In genomic region chr10:63866075-63866746, GRCh38 we compare ENCODE assay signal across 8 cellular contexts.
DNase-seq lines count a peak whose midpoint lies in the region; ATAC-seq and TF ChIP-seq lines count a peak whose summit lies in the region.
"Had no signal": no experiment of that assay in that cellular context is flagged by ENCODE, and none has a peak within 500 bp of the region (broad histone marks: within the 10 kb centered on the region; RNA-seq: fewer than 3 reads in every experiment).

No MANE protein-coding gene starts in this region.

- POLR2A ChIA-PET in GM10248 (lab: Yijun Ruan, JAX): no interaction called here

- H3K9me3 ChIP-seq in left ventricle myocardium inferior (replicated peaks): no peaks in the 10 kb centered on the region

- no peaks in the 10 kb centered on the region for H3K36me3 ChIP-seq in left ventricle myocardium inferior
- no peaks in the 10 kb centered on the region for H3K36me3 ChIP-seq in rectal smooth muscle tissue (ENCODE audit: control insufficient read depth, insufficient read depth, low read length)

- H3K9me3 Mint-ChIP-seq in activated naive CD8-positive, alpha-beta T cell treated with anti-CD3 and anti-CD28 coated beads for 36 hours: no peaks in the 10 kb centered on the region

- intact Hi-C loops in left ventricle myocardium inferior (cut with micrococcal nuclease): no loop called here

- H3K27ac ChIP-seq in left ventricle myocardium inferior (replicated peaks) (no peak overlapping the region), rectal smooth muscle tissue (ENCODE audit: low read depth, low read length) (no peak overlapping the region)
- H3K27ac ChIP-seq: skin epidermis had no signal

- ATAC-seq in GM21529 (IDR thresholded peaks at IDR 0.05; ENCODE audit: unreplicated experiment): peak; percentile 79

- peaks cover 51% of the 10 kb centered on the region for H3K27me3 ChIP-seq in left ventricle myocardium inferior (ENCODE audit: low read depth)
- peaks cover 2% of the 10 kb centered on the region for H3K27me3 ChIP-seq in rectal smooth muscle tissue (ENCODE audit: control insufficient read depth, insufficient read depth, low read length)

- H3K4me3 ChIP-seq in left ventricle myocardium inferior: no peak overlapping the region
- peak overlapping the region; percentile 22 for H3K4me3 ChIP-seq in rectal smooth muscle tissue (ENCODE audit: low read length)
- H3K4me3 ChIP-seq: skin epidermis had no signal

- TF ChIP-seq CTCF in GM10248 (IDR thresholded peaks at IDR 0.05; ENCODE audit: control extremely low read depth, extremely low read depth, low read depth, missing control alignments) (peak; percentile 97), left ventricle myocardium inferior (IDR thresholded peaks at IDR 0.05; ENCODE audit: borderline replicate concordance) (peak; percentile 91)

- peaks cover 32% of the 10 kb centered on the region for H3K27me3 Mint-ChIP-seq in activated naive CD8-positive, alpha-beta T cell treated with anti-CD3 and anti-CD28 coated beads for 36 hours

- H3K4me1 ChIP-seq in left ventricle myocardium inferior (peaks cover 12% of the 10 kb centered on the region), rectal smooth muscle tissue (ENCODE audit: control insufficient read depth, insufficient read depth, low read length) (peaks cover 3% of the 10 kb centered on the region)

- peak; percentile 72 for DNase-seq in GM10248 (ENCODE audit: extremely low spot score)
- DNase-seq in HT1080 (ENCODE audit: low read depth): peak; percentile 57
- DNase-seq in SHP77 (lab: John Stamatoyannopoulos, UW): peak; percentile 35 to 39
- peak; percentile 35 for DNase-seq in activated naive CD8-positive, alpha-beta T cell treated with anti-CD3 and anti-CD28 coated beads for 36 hours
- no peak for DNase-seq in left ventricle myocardium inferior

- CTCF ChIA-PET in GM10248 (lab: Yijun Ruan, JAX): interaction anchor here (0.6 to 3.6 kb wide), 38 partner anchors 9 to 802 kb away, joined by 3 to 24 read pairs (median 3); no protein-coding TSS in a partner anchor

- H3K36me3 Mint-ChIP-seq in activated naive CD8-positive, alpha-beta T cell treated with anti-CD3 and anti-CD28 coated beads for 36 hours: no peaks in the 10 kb centered on the region

- H3K4me1 Mint-ChIP-seq in activated naive CD8-positive, alpha-beta T cell treated with anti-CD3 and anti-CD28 coated beads for 36 hours: peaks cover 4% of the 10 kb centered on the region

- no peak overlapping the region for H3K4me3 Mint-ChIP-seq in activated naive CD8-positive, alpha-beta T cell treated with anti-CD3 and anti-CD28 coated beads for 36 hours

- no peak overlapping the region for H3K27ac Mint-ChIP-seq in activated naive CD8-positive, alpha-beta T cell treated with anti-CD3 and anti-CD28 coated beads for 36 hours

- H3K9ac ChIP-seq in rectal smooth muscle tissue (ENCODE audit: low read length): no peak overlapping the region
